In the genomic region with DNA sequence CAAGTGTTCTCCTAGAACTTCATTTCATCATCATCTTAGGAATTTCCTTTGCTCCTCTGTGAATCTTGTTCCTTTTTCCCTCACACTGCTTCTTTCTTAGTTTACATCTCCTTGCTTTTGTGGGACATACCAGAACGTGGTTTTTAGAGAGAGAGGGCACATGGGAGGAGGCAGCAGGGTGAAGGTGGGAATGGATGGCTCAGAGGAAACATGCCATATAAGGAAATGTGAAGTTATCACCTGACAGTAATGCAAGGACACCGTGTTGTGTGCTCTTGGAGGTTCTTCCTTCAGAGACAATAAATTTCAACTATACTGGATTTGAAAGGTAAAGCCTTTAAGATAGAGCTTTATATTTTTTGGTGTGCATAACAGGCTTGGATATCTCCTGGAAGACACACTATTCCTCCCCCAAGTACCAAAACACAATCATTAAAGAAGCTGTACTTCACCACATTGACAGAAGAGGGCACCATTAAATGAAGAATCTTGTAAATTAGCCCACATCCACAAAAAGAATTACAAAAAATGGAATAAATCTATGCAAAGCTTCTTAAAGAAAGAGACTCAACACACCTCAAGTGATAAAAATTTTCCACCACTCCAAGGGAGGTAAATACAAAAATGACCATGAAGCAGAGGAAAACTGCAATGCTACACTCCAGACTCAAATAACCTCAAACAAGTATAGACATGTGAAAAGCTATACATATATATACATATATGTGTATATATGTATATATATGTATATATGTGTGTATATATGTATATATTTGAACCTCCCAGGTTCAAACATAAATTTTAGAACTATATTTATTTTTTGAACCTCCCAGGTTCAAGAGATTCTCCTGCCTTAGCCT, we compare ENCODE assay signal across 9 cellular contexts. TPM values are rescaled to one million over a fixed set of nuclear protein-coding genes. Genes with fewer than 3 reads are reported as not detected.
DNase-seq lines count a peak whose midpoint lies in the region; ATAC-seq, FAIRE-seq and TF ChIP-seq lines count a peak whose summit lies in the region.
"Had no signal": no experiment of that assay in that cellular context is flagged by ENCODE, and none has a peak within 500 bp of the region (broad histone marks: within the 10 kb centered on the region; RNA-seq: fewer than 3 reads in every experiment).

No MANE protein-coding gene starts in this region.

- FAIRE-seq in GM12892 (lab: Jason Lieb, UNC), result peak; percentile 81

- H3K27me3 ChIP-seq in BE2C, result no peaks in the 10 kb centered on the region
- H3K27me3 ChIP-seq: SJCRH30 had no signal

- H3K36me3 ChIP-seq in BE2C, result no peaks in the 10 kb centered on the region
- H3K36me3 ChIP-seq: SJCRH30 had no signal

- no peaks in the 10 kb centered on the region for H3K9me3 ChIP-seq in BE2C
- H3K9me3 ChIP-seq: SJCRH30 had no signal

- no peak overlapping the region for H3K4me3 ChIP-seq in BE2C (ENCODE audit: low read depth, low read length)
- no peak overlapping the region for H3K4me3 ChIP-seq in fibroblast of the aortic adventitia (ENCODE audit: low read depth, low read length)
- H3K4me3 ChIP-seq: SJCRH30 had no signal

- no peaks in the 10 kb centered on the region for H3K4me1 ChIP-seq in BE2C
- H3K4me1 ChIP-seq: SJCRH30 had no signal

- peak; percentile 46 for ATAC-seq in stimulated activated naive CD8-positive, alpha-beta T cell treated with anti-CD3 and anti-CD28 coated beads, Interleukin-15, Interleukin-2, amounts not matched to agents 100 U/mL and 50 U/mL, for 24 hours
- ATAC-seq in sciatic nerve, result no peak
- ATAC-seq in esophagus mucosa, result no peak

- DNase-seq in BE2C, result no peak
- no peak for DNase-seq in GM12892 (ENCODE audit: insufficient read length)
- peak; percentile 23 for DNase-seq in RPMI8226
- peak; percentile 69 for DNase-seq in fibroblast of the aortic adventitia (ENCODE audit: low read depth)
- no peak for DNase-seq in stimulated activated naive CD8-positive, alpha-beta T cell treated with anti-CD3 and anti-CD28 coated beads, Interleukin-15, Interleukin-2, amounts not matched to agents 100 U/mL and 50 U/mL, for 24 hours
- DNase-seq in sciatic nerve (ENCODE audit: low spot score), result no peak
- DNase-seq in activated CD4-positive, CD25-positive, alpha-beta regulatory T cell treated with anti-CD3 and anti-CD28 coated beads, Interleukin-2, amount 50 U/mL, for 72 hours, result no peak

- intact Hi-C loops in sciatic nerve (cut with DNase I), result no loop called here

- TF ChIP-seq CTCF in BE2C (IDR thresholded peaks at IDR 0.05; ENCODE audit: low read depth, low read length) (peak; percentile 49), fibroblast of the aortic adventitia (IDR thresholded peaks at IDR 0.05; ENCODE audit: insufficient read depth, low read length) (peak; percentile 58)

- TF ChIP-seq POLR2A in GM12892 (IDR thresholded peaks at IDR 0.05; ENCODE audit: low read depth, low read length), result no peak

RNA-seq across cellular contexts. Expression of a gene that starts 26.1 kb away (rescaled TPM):
- 21.9 TPM for polyA plus RNA-seq in BE2C (2012; ENCODE audit: insufficient read depth, insufficient read length, low read depth)
- polyA plus RNA-seq in GM12892 (2012; ENCODE audit: missing spikeins), result 23.5 TPM
- total RNA-seq in fibroblast of the aortic adventitia (ENCODE audit: low replicate concordance) (2.8 and 33.8 TPM in 2 replicates), sciatic nerve (4.7 TPM), esophagus mucosa (12.0 TPM)

Comparison
In these comparisons a context has a peak if more than half of its experiments do, and no peak if none do; other contexts are left out.
1. DNase-seq: peak in RPMI8226 (single experiment) and fibroblast of the aortic adventitia (single experiment); none in BE2C (single experiment), GM12892 (single experiment), stimulated activated naive CD8-positive, alpha-beta T cell treated with anti-CD3 and anti-CD28 coated beads, Interleukin-15, Interleukin-2, amounts not matched to agents 100 U/mL and 50 U/mL, for 24 hours (single experiment), sciatic nerve (single experiment) and activated CD4-positive, CD25-positive, alpha-beta regulatory T cell treated with anti-CD3 and anti-CD28 coated beads, Interleukin-2, amount 50 U/mL, for 72 hours (single experiment).